In the genomic region with DNA sequence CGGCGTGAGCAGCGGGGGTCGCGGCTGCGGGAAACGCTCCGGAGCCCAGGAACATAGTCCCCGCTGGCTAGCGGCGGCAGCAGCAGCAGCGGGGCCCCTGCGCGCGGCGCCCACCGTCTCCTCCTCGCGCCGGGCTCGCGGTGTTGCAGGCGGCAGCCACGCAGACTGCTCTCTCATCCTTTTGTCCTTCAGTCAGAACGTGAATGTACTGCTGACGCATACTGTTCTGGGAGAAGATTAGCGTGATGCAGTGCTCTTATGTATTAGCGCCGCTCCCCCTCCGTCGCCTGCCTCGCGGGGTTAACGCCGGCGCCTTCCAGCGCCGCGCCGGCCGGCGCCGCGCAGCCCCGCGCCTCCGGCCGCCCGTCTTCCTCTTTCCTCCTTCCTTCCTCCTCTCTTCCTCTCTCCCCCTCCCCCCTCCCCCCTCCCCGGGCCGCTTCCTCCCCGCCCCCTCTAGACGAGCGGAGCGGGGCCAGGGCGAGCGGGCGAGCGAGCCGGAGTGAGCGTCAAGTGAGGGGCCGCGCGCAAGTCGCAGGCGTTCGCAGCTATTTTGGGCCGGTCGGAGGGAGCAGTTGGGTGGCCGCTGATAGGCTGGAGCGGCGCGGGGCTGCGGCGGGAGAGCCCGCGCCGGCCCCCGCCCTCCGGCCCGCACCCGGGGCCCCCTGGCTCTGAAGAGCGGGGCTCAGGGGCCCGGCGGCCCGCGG, we compare ENCODE assay signal across 1 cellular context.
TF ChIP-seq lines count a peak whose summit lies in the region.

No MANE protein-coding gene starts in this region.

TF ChIP-seq in GM12878, 131 proteins besides CTCF, POLR2A, EP300 and RAD21 (continued from another document):
- TF ChIP-seq, protein P1, sequence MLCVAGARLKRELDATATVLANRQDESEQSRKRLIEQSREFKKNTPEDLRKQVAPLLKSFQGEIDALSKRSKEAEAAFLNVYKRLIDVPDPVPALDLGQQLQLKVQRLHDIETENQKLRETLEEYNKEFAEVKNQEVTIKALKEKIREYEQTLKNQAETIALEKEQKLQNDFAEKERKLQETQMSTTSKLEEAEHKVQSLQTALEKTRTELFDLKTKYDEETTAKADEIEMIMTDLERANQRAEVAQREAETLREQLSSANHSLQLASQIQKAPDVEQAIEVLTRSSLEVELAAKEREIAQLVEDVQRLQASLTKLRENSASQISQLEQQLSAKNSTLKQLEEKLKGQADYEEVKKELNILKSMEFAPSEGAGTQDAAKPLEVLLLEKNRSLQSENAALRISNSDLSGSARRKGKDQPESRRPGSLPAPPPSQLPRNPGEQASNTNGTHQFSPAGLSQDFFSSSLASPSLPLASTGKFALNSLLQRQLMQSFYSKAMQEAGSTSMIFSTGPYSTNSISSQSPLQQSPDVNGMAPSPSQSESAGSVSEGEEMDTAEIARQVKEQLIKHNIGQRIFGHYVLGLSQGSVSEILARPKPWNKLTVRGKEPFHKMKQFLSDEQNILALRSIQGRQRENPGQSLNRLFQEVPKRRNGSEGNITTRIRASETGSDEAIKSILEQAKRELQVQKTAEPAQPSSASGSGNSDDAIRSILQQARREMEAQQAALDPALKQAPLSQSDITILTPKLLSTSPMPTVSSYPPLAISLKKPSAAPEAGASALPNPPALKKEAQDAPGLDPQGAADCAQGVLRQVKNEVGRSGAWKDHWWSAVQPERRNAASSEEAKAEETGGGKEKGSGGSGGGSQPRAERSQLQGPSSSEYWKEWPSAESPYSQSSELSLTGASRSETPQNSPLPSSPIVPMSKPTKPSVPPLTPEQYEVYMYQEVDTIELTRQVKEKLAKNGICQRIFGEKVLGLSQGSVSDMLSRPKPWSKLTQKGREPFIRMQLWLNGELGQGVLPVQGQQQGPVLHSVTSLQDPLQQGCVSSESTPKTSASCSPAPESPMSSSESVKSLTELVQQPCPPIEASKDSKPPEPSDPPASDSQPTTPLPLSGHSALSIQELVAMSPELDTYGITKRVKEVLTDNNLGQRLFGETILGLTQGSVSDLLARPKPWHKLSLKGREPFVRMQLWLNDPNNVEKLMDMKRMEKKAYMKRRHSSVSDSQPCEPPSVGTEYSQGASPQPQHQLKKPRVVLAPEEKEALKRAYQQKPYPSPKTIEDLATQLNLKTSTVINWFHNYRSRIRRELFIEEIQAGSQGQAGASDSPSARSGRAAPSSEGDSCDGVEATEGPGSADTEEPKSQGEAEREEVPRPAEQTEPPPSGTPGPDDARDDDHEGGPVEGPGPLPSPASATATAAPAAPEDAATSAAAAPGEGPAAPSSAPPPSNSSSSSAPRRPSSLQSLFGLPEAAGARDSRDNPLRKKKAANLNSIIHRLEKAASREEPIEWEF (IDR thresholded peaks at IDR 0.05; ENCODE audit: insufficient replicate concordance, low read depth, low read length), result no peak
- no peak for TF ChIP-seq BHLHE40 (IDR thresholded peaks at IDR 0.05; ENCODE audit: borderline replicate concordance in 1 of 2, low read depth in 2 of 2, low read length in 1 of 2)
- TF ChIP-seq ZBED1 (IDR thresholded peaks at IDR 0.05; ENCODE audit: borderline replicate concordance), result no peak
